In the genomic region with DNA sequence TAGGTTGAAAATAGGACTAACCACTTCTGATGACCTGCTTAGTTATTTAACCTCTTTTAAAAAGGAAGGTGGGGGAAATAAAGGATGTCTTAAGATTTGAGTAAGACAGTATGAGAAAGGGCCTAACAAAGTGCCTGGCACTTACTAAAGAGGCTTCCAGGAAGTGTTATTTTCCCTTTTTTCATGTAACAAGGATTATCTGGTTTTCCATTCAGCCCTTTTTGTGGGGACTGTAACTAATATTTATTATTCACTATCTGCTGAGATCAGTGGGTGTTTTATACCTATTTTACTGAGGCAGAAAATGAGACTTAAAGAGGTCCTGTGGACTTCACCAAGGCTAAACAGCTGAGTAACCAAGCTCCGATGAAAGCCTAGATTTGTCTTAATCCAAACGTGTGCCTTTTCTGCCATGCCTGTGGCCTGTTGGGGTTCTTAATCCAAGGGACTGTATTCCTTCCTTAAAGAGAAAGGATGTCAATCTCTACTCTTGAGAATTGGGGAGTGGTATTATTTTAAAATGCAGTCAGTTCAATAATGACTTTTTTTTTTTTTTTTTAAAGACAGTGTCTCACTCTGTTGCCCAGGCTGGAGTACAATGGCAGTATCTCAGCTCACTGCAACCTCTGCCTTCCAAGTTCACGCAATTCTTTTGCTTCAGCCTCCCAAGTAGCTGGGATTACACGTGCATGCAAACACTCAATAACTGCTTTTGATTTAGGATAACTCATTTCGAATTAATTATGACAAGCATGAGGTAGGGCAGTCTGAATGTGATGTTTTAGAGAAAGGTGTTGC, we compare ENCODE assay signal across 21 cellular contexts. TPM values are rescaled to one million over a fixed set of nuclear protein-coding genes. Genes with fewer than 3 reads are reported as not detected.
DNase-seq lines count a peak whose midpoint lies in the region; ATAC-seq and TF ChIP-seq lines count a peak whose summit lies in the region.
"Had no signal": no experiment of that assay in that cellular context is flagged by ENCODE, and none has a peak within 500 bp of the region (broad histone marks: within the 10 kb centered on the region; RNA-seq: fewer than 3 reads in every experiment).

No MANE protein-coding gene starts in this region.

- 0 out of 2 replicates have a peak, but pooled peaks cover 4% of the 10 kb centered on the region for H3K27me3 ChIP-seq in GM23338 (ENCODE audit: insufficient read depth)
- H3K27me3 ChIP-seq: thyroid gland had no signal

- H3K79me2 ChIP-seq in GM23338 (replicated peaks; ENCODE audit: insufficient read depth): peaks cover 100% of the 10 kb centered on the region

- H3K36me3 Mint-ChIP-seq in activated T-cell treated with anti-CD3 and anti-CD28 coated beads, Interleukin-2, amount 50 U/mL, for 72 hours (ENCODE audit: insufficient read depth in 2 of 2): peaks cover 10 to 14% of the 10 kb centered on the region in 2 donors
- peaks cover 3% of the 10 kb centered on the region; the same call in 2 of the 3 replicates for H3K36me3 Mint-ChIP-seq in GM23338 (ENCODE audit: low read depth)
- no peaks in the 10 kb centered on the region for H3K36me3 Mint-ChIP-seq in natural killer cell treated with Interleukin-12 subunit alpha and Interleukin-12 subunit beta and Interleukin-15 and Interleukin-18, amount 100 ng/mL, for 72 hours
- peaks cover 22% of the 10 kb centered on the region for H3K36me3 Mint-ChIP-seq in Calu3 (ENCODE audit: insufficient read depth, unreplicated experiment)
- H3K36me3 Mint-ChIP-seq: naive B cell; stimulated activated naive B cell treated with anti-CD40 and anti-IgM and Interleukin-4, amounts not matched to agents 10 μg/mL and 1 μg/mL and 100 μg/mL, for 72 hours had no signal

- ATAC-seq in activated T-cell treated with anti-CD3 and anti-CD28 coated beads, Interleukin-2, amount 50 U/mL, for 72 hours (replicated peaks in 1 of 2): no peak
- ATAC-seq in GM23338 (no peak), HG02938 (IDR thresholded peaks at IDR 0.05; ENCODE audit: unreplicated experiment) (no peak), GM19463 (IDR thresholded peaks at IDR 0.05; ENCODE audit: unreplicated experiment) (no peak)
- no peak for ATAC-seq in natural killer cell treated with Interleukin-12 subunit alpha and Interleukin-12 subunit beta and Interleukin-15 and Interleukin-18, amount 100 ng/mL, for 72 hours
- ATAC-seq: SK-N-SH treated with all-trans-retinoic acid at 6 μM for 48 hours; stimulated activated naive B cell treated with anti-CD40 and anti-IgM and Interleukin-4, amounts not matched to agents 10 μg/mL and 1 μg/mL and 100 μg/mL, for 72 hours had no signal

- no peak overlapping the region for H3K4me3 ChIP-seq in GM23338
- H3K4me3 ChIP-seq: thyroid gland had no signal

- no peaks in the 10 kb centered on the region for H3K9me3 Mint-ChIP-seq in activated T-cell treated with anti-CD3 and anti-CD28 coated beads, Interleukin-2, amount 50 U/mL, for 72 hours
- no peaks in the 10 kb centered on the region for H3K9me3 Mint-ChIP-seq in GM23338
- H3K9me3 Mint-ChIP-seq in natural killer cell treated with Interleukin-12 subunit alpha and Interleukin-12 subunit beta and Interleukin-15 and Interleukin-18, amount 100 ng/mL, for 72 hours: no peaks in the 10 kb centered on the region
- H3K9me3 Mint-ChIP-seq in Calu3 (ENCODE audit: low read depth, unreplicated experiment): no peaks in the 10 kb centered on the region
- H3K9me3 Mint-ChIP-seq: naive B cell; stimulated activated naive B cell treated with anti-CD40 and anti-IgM and Interleukin-4, amounts not matched to agents 10 μg/mL and 1 μg/mL and 100 μg/mL, for 72 hours had no signal

- peaks cover 25% of the 10 kb centered on the region; the same call in 1 of the 2 replicates for H3K4me1 ChIP-seq in GM23338 (ENCODE audit: insufficient read depth)

- CTCF ChIA-PET in Calu3 (lab: Charles Lee): interaction anchor here (0.6 kb wide), 1 partner anchor 205 kb away, joined by 4 read pairs; no protein-coding TSS in a partner anchor

- BruUV-seq in Calu3 (replicated peaks; lab: Mats Ljungman, UMichigan): no TSS peak

- peak overlapping the region; percentile 91 to 92 for H3K4me3 Mint-ChIP-seq in activated T-cell treated with anti-CD3 and anti-CD28 coated beads, Interleukin-2, amount 50 U/mL, for 72 hours
- H3K4me3 Mint-ChIP-seq in GM23338 (no peak overlapping the region), Calu3 (ENCODE audit: low read depth, unreplicated experiment) (no peak overlapping the region)
- peak overlapping the region; percentile 39 for H3K4me3 Mint-ChIP-seq in natural killer cell treated with Interleukin-12 subunit alpha and Interleukin-12 subunit beta and Interleukin-15 and Interleukin-18, amount 100 ng/mL, for 72 hours
- H3K4me3 Mint-ChIP-seq: naive B cell; stimulated activated naive B cell treated with anti-CD40 and anti-IgM and Interleukin-4, amounts not matched to agents 10 μg/mL and 1 μg/mL and 100 μg/mL, for 72 hours had no signal

- H3K27ac ChIP-seq in GM23338 (ENCODE audit: low read depth) (no peak overlapping the region), VCaP (peak overlapping the region; percentile 98)
- H3K27ac ChIP-seq: C4-2B, thyroid gland had no signal

- H4K20me1 ChIP-seq in GM23338 (replicated peaks; ENCODE audit: insufficient read depth): no peaks in the 10 kb centered on the region; the same call in 1 of the 2 replicates

- intact Hi-C loops in Calu3 (cut with micrococcal nuclease; ENCODE audit: unreplicated experiment): loop anchor here (5.0 kb wide), 1 partner anchor 110 kb away; no protein-coding TSS in a partner anchor

- peak overlapping the region; percentile 83 for H3K27ac Mint-ChIP-seq in activated T-cell treated with anti-CD3 and anti-CD28 coated beads, Interleukin-2, amount 50 U/mL, for 72 hours
- H3K27ac Mint-ChIP-seq in GM23338 (0 out of 2 replicates have a peak overlapping the region, but pooled peaks have one; percentile 28), Calu3 (ENCODE audit: unreplicated experiment) (no peak overlapping the region)
- H3K27ac Mint-ChIP-seq in natural killer cell treated with Interleukin-12 subunit alpha and Interleukin-12 subunit beta and Interleukin-15 and Interleukin-18, amount 100 ng/mL, for 72 hours: peak overlapping the region in 1 of 2 donors; percentile 71
- H3K27ac Mint-ChIP-seq: stimulated activated naive B cell treated with anti-CD40 and anti-IgM and Interleukin-4, amounts not matched to agents 10 μg/mL and 1 μg/mL and 100 μg/mL, for 72 hours had no signal

- TF ChIP-seq CTCF in GM23338 (conservative IDR thresholded peaks at IDR 0.05; ENCODE audit: low read depth in 2 of 2) (no peak), VCaP (conservative IDR thresholded peaks at IDR 0.05) (no peak), Calu3 (IDR thresholded peaks at IDR 0.05; ENCODE audit: unreplicated experiment) (no peak)

- H3F3A ChIP-seq in GM23338 (replicated peaks; ENCODE audit: low read depth): no peaks in the 10 kb centered on the region

- H3K4me2 ChIP-seq in GM23338: 0 out of 2 replicates have a peak overlapping the region, but pooled peaks have one; percentile 17

- H3K36me3 ChIP-seq in GM23338 (ENCODE audit: insufficient read depth): no peaks in the 10 kb centered on the region
- H3K36me3 ChIP-seq: thyroid gland had no signal

- no peaks in the 10 kb centered on the region for H3K9me2 ChIP-seq in GM23338 (ENCODE audit: insufficient read depth)

- no peaks in the 10 kb centered on the region for H3K27me3 Mint-ChIP-seq in activated T-cell treated with anti-CD3 and anti-CD28 coated beads, Interleukin-2, amount 50 U/mL, for 72 hours (ENCODE audit: low read depth)
- H3K27me3 Mint-ChIP-seq in GM23338 (ENCODE audit: insufficient read depth, low read depth, poor library complexity): peaks cover 2% of the 10 kb centered on the region
- no peaks in the 10 kb centered on the region for H3K27me3 Mint-ChIP-seq in natural killer cell treated with Interleukin-12 subunit alpha and Interleukin-12 subunit beta and Interleukin-15 and Interleukin-18, amount 100 ng/mL, for 72 hours
- H3K27me3 Mint-ChIP-seq in Calu3 (ENCODE audit: unreplicated experiment): no peaks in the 10 kb centered on the region
- H3K27me3 Mint-ChIP-seq: naive B cell; stimulated activated naive B cell treated with anti-CD40 and anti-IgM and Interleukin-4, amounts not matched to agents 10 μg/mL and 1 μg/mL and 100 μg/mL, for 72 hours had no signal

- no peak overlapping the region for H2AFZ ChIP-seq in GM23338

- peaks cover 72% of the 10 kb centered on the region for H3K4me1 Mint-ChIP-seq in activated T-cell treated with anti-CD3 and anti-CD28 coated beads, Interleukin-2, amount 50 U/mL, for 72 hours (ENCODE audit: low read depth)
- H3K4me1 Mint-ChIP-seq in GM23338 (peaks cover 34% of the 10 kb centered on the region), Calu3 (ENCODE audit: low read depth, unreplicated experiment) (peaks cover 44% of the 10 kb centered on the region)
- H3K4me1 Mint-ChIP-seq in natural killer cell treated with Interleukin-12 subunit alpha and Interleukin-12 subunit beta and Interleukin-15 and Interleukin-18, amount 100 ng/mL, for 72 hours (ENCODE audit: low read depth in 2 of 2): peaks cover 29 to 41% of the 10 kb centered on the region in 2 donors

- no peak for DNase-seq in activated T-cell treated with anti-CD3 and anti-CD28 coated beads, Interleukin-2, amount 50 U/mL, for 72 hours
- DNase-seq in activated T-cell treated with anti-CD3 and anti-CD28 coated beads for 4 hours (no peak), GM23338 (ENCODE audit: low spot score) (no peak), Calu3 (no peak)
- DNase-seq in natural killer cell treated with Interleukin-12 subunit alpha and Interleukin-12 subunit beta and Interleukin-15 and Interleukin-18, amount 100 ng/mL, for 72 hours (ENCODE audit: low spot score): no peak
- DNase-seq: activated CD4-positive, CD25-positive, alpha-beta regulatory T cell; DMS53; naive B cell; NCI-H1048; NCI-H1930; NCI-H2227 treated with DMSO at 0.1 percent for 48 hours; RPMI8226; stimulated activated CD4-positive, alpha-beta T cell treated with anti-CD3 and anti-CD28 coated beads, Interleukin-1b, Interleukin-23, amount 100 ng/mL, for 48 hours; stimulated activated naive B cell treated with anti-CD40 and anti-IgM and Interleukin-4, amounts not matched to agents 10 μg/mL and 1 μg/mL and 100 μg/mL, for 72 hours; T-helper 9 cell; thyroid gland had no signal

TF ChIP-seq in GM23338, 12 proteins besides CTCF, POLR2A, EP300 and RAD21 (continues in another document):
- TF ChIP-seq STAT1 (IDR thresholded peaks at IDR 0.05; ENCODE audit: unreplicated experiment): no peak

RNA-seq across cellular contexts. Expression of a gene that starts 6.5 kb away (rescaled TPM):
- 10 to 100 TPM; 39.7 to 56.2 TPM for total RNA-seq in activated T-cell treated with anti-CD3 and anti-CD28 coated beads, Interleukin-2, amount 50 U/mL, for 72 hours
- 15.9 and 18.4 TPM in 2 replicates for total RNA-seq in GM23338 (2014; rRNA removed; shearing (Covaris generic))
- 6.1 and 6.2 TPM in 2 replicates for polyA plus RNA-seq in GM23338 (2016; fragmentation: Nextera tagmentation; extraction: Ambion mirVana)
- total RNA-seq in natural killer cell treated with Interleukin-12 subunit alpha and Interleukin-12 subunit beta and Interleukin-15 and Interleukin-18, amount 100 ng/mL, for 72 hours: 1 to 10 TPM; 3.4 to 5.4 TPM
- total RNA-seq in Calu3 (2022): 12.2 and 12.5 TPM in 2 replicates

Comparison
In these comparisons a context has a peak if more than half of its experiments do, and no peak if none do; other contexts are left out.
1. H3K4me3 Mint-ChIP-seq: peak in activated T-cell treated with anti-CD3 and anti-CD28 coated beads, Interleukin-2, amount 50 U/mL, for 72 hours (2 of 2) and natural killer cell treated with Interleukin-12 subunit alpha and Interleukin-12 subunit beta and Interleukin-15 and Interleukin-18, amount 100 ng/mL, for 72 hours (single experiment); none in GM23338 (single experiment) and Calu3 (single experiment).